Comparison of ENCODE assay signal across 1 cellular context in the genomic region with DNA sequence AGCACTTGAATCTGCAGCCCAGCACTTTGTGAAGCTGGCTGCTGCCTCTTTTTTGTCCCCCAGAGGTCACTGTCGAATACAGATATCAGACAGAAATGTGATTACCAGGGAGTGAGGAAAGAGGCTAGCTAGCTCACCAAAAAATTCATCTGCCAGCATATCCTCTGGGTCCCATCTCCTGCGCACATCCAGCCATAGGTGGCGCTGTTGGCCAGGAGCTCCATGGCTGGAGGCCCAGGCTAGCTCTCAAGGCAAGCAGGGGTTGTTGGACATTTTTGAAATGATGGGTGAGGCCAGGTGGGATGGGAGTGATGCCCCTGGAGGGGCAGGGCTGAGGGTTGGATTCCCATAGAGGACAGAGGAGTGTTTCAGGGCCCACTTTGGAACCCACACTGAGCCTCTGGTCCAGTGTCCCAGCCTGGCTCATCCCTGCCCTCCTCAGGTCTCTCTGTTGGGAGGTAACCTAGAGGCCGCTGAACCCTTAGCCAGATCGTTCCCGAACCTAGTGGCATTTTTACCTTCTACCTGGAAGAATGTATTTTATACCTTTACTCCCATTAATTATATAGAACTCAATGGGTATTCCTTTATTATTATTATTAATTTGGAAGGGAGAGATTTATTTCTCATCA.
TF ChIP-seq lines count a peak whose summit lies in the region.

No MANE protein-coding gene starts in this region.

TF ChIP-seq in HepG2, 621 proteins besides CTCF, POLR2A, EP300 and RAD21 (continues in another document):
- TF ChIP-seq ZNF792 (CRISPR knock-in tag; IDR thresholded peaks at IDR 0.05) (no peak), SMAD3 (CRISPR knock-in tag; IDR thresholded peaks at IDR 0.05) (no peak), SALL2 (CRISPR knock-in tag; IDR thresholded peaks at IDR 0.05) (peak; percentile 63; the same call in 1 of the 2 replicates), RNF2 (conservative IDR thresholded peaks at IDR 0.05; ENCODE audit: low read depth) (no peak), ZNF670 (CRISPR knock-in tag; IDR thresholded peaks at IDR 0.05; ENCODE audit: borderline replicate concordance) (no peak), KMT2B (CRISPR knock-in tag; IDR thresholded peaks at IDR 0.05) (no peak), POGZ (CRISPR knock-in tag; IDR thresholded peaks at IDR 0.05) (no peak), ZNF614 (CRISPR knock-in tag; IDR thresholded peaks at IDR 0.05; ENCODE audit: borderline replicate concordance) (0 out of 2 replicates have a peak, but pooled peaks have one; percentile 23), XRCC5 (optimal IDR thresholded peaks at IDR 0.05; ENCODE audit: low read length) (peak; percentile 89), STAG1 (CRISPR knock-in tag; IDR thresholded peaks at IDR 0.05) (peak; percentile 88), LCORL (IDR thresholded peaks at IDR 0.05) (no peak), LCORL (CRISPR knock-in tag; IDR thresholded peaks at IDR 0.05) (0 out of 2 replicates have a peak, but pooled peaks have one; percentile 41), DNMT3B (CRISPR knock-in tag; conservative IDR thresholded peaks at IDR 0.05) (no peak), ZNF768 (CRISPR knock-in tag; IDR thresholded peaks at IDR 0.05) (0 out of 2 replicates have a peak, but pooled peaks have one; percentile 19), YEATS4 (CRISPR knock-in tag; IDR thresholded peaks at IDR 0.05; ENCODE audit: borderline replicate concordance) (peak; percentile 32; the same call in 1 of the 2 replicates), ZFY (CRISPR knock-in tag; IDR thresholded peaks at IDR 0.05) (0 out of 2 replicates have a peak, but pooled peaks have one; percentile 35), ZNF782 (CRISPR knock-in tag; IDR thresholded peaks at IDR 0.05; ENCODE audit: borderline replicate concordance) (0 out of 2 replicates have a peak, but pooled peaks have one; percentile 34), ZNF10 (CRISPR knock-in tag; IDR thresholded peaks at IDR 0.05; ENCODE audit: borderline replicate concordance, low read depth) (no peak), SALL1 (CRISPR knock-in tag; IDR thresholded peaks at IDR 0.05) (peak; percentile 37; the same call in 1 of the 2 replicates), ZNF431 (CRISPR knock-in tag; IDR thresholded peaks at IDR 0.05; ENCODE audit: borderline replicate concordance, low read depth) (no peak), SMC3 (IDR thresholded peaks at IDR 0.05; ENCODE audit: low read length) (peak; percentile 49), DNMT1 (CRISPR knock-in tag; IDR thresholded peaks at IDR 0.05) (0 out of 2 replicates have a peak, but pooled peaks have one; percentile 51), ZNF850 (CRISPR knock-in tag; conservative IDR thresholded peaks at IDR 0.05) (no peak), ZFYVE20 (CRISPR knock-in tag; IDR thresholded peaks at IDR 0.05; ENCODE audit: borderline replicate concordance, low read depth) (no peak), TEAD3 (CRISPR knock-in tag; optimal IDR thresholded peaks at IDR 0.05; ENCODE audit: borderline replicate concordance) (peak; percentile 24), HOXA3 (CRISPR knock-in tag; IDR thresholded peaks at IDR 0.05) (0 out of 2 replicates have a peak, but pooled peaks have one; percentile 21), MAFF (IDR thresholded peaks at IDR 0.05; ENCODE audit: low read depth, low read length) (0 out of 2 replicates have a peak, but pooled peaks have one; percentile 6), FOSL2 (CRISPR knock-in tag; IDR thresholded peaks at IDR 0.05) (peak; percentile 18; the same call in 1 of the 2 replicates), TBP (CRISPR knock-in tag; IDR thresholded peaks at IDR 0.05) (0 out of 2 replicates have a peak, but pooled peaks have one; percentile 22), RBM22 (optimal IDR thresholded peaks at IDR 0.05; ENCODE audit: low read length) (peak; percentile 67), ZFX (CRISPR knock-in tag; IDR thresholded peaks at IDR 0.05; ENCODE audit: low read depth) (peak; percentile 34; the same call in 1 of the 2 replicates), FOXP1 (IDR thresholded peaks at IDR 0.05) (no peak), FOXP1 (CRISPR knock-in tag; IDR thresholded peaks at IDR 0.05) (no peak), ZNF263 (CRISPR knock-in tag; IDR thresholded peaks at IDR 0.05) (0 out of 2 replicates have a peak, but pooled peaks have one; percentile 35), MYC (CRISPR knock-in tag; IDR thresholded peaks at IDR 0.05; ENCODE audit: borderline replicate concordance) (no peak), HHEX (CRISPR knock-in tag; IDR thresholded peaks at IDR 0.05) (no peak)
- TF ChIP-seq, protein P1, sequence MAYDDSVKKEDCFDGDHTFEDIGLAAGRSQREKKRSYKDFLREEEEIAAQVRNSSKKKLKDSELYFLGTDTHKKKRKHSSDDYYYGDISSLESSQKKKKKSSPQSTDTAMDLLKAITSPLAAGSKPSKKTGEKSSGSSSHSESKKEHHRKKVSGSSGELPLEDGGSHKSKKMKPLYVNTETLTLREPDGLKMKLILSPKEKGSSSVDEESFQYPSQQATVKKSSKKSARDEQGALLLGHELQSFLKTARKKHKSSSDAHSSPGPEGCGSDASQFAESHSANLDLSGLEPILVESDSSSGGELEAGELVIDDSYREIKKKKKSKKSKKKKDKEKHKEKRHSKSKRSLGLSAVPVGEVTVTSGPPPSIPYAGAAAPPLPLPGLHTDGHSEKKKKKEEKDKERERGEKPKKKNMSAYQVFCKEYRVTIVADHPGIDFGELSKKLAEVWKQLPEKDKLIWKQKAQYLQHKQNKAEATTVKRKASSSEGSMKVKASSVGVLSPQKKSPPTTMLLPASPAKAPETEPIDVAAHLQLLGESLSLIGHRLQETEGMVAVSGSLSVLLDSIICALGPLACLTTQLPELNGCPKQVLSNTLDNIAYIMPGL (CRISPR knock-in tag; IDR thresholded peaks at IDR 0.05; ENCODE audit: borderline replicate concordance in 1 of 2, low read depth in 1 of 2) = peak in 1 of 2 experiments; percentile 56; a peak in 1 of 4 replicates
- TF ChIP-seq, protein P2, sequence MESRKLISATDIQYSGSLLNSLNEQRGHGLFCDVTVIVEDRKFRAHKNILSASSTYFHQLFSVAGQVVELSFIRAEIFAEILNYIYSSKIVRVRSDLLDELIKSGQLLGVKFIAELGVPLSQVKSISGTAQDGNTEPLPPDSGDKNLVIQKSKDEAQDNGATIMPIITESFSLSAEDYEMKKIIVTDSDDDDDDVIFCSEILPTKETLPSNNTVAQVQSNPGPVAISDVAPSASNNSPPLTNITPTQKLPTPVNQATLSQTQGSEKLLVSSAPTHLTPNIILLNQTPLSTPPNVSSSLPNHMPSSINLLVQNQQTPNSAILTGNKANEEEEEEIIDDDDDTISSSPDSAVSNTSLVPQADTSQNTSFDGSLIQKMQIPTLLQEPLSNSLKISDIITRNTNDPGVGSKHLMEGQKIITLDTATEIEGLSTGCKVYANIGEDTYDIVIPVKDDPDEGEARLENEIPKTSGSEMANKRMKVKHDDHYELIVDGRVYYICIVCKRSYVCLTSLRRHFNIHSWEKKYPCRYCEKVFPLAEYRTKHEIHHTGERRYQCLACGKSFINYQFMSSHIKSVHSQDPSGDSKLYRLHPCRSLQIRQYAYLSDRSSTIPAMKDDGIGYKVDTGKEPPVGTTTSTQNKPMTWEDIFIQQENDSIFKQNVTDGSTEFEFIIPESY (CRISPR knock-in tag; IDR thresholded peaks at IDR 0.05) = peak; percentile 43; the same call in 1 of the 2 replicates
- TF ChIP-seq, protein P3, sequence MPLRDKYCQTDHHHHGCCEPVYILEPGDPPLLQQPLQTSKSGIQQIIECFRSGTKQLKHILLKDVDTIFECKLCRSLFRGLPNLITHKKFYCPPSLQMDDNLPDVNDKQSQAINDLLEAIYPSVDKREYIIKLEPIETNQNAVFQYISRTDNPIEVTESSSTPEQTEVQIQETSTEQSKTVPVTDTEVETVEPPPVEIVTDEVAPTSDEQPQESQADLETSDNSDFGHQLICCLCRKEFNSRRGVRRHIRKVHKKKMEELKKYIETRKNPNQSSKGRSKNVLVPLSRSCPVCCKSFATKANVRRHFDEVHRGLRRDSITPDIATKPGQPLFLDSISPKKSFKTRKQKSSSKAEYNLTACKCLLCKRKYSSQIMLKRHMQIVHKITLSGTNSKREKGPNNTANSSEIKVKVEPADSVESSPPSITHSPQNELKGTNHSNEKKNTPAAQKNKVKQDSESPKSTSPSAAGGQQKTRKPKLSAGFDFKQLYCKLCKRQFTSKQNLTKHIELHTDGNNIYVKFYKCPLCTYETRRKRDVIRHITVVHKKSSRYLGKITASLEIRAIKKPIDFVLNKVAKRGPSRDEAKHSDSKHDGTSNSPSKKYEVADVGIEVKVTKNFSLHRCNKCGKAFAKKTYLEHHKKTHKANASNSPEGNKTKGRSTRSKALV (CRISPR knock-in tag; IDR thresholded peaks at IDR 0.05) = peak; percentile 45; the same call in 1 of the 2 replicates
- TF ChIP-seq, protein P4, sequence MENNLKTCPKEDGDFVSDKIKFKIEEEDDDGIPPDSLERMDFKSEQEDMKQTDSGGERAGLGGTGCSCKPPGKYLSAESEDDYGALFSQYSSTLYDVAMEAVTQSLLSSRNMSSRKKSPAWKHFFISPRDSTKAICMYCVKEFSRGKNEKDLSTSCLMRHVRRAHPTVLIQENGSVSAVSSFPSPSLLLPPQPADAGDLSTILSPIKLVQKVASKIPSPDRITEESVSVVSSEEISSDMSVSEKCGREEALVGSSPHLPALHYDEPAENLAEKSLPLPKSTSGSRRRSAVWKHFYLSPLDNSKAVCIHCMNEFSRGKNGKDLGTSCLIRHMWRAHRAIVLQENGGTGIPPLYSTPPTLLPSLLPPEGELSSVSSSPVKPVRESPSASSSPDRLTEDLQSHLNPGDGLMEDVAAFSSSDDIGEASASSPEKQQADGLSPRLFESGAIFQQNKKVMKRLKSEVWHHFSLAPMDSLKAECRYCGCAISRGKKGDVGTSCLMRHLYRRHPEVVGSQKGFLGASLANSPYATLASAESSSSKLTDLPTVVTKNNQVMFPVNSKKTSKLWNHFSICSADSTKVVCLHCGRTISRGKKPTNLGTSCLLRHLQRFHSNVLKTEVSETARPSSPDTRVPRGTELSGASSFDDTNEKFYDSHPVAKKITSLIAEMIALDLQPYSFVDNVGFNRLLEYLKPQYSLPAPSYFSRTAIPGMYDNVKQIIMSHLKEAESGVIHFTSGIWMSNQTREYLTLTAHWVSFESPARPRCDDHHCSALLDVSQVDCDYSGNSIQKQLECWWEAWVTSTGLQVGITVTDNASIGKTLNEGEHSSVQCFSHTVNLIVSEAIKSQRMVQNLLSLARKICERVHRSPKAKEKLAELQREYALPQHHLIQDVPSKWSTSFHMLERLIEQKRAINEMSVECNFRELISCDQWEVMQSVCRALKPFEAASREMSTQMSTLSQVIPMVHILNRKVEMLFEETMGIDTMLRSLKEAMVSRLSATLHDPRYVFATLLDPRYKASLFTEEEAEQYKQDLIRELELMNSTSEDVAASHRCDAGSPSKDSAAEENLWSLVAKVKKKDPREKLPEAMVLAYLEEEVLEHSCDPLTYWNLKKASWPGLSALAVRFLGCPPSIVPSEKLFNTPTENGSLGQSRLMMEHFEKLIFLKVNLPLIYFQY (CRISPR knock-in tag; IDR thresholded peaks at IDR 0.05; ENCODE audit: borderline replicate concordance) = no peak
- TF ChIP-seq, protein P5, sequence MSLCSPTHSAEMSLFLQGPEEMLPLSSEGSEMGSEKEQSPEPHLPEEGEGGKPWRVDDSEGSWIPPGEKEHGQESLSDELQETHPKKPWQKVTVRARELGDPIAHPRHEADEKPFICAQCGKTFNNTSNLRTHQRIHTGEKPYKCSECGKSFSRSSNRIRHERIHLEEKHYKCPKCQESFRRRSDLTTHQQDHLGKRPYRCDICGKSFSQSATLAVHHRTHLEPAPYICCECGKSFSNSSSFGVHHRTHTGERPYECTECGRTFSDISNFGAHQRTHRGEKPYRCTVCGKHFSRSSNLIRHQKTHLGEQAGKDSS (CRISPR knock-in tag; IDR thresholded peaks at IDR 0.05; ENCODE audit: borderline replicate concordance, low read depth) = 0 out of 2 replicates have a peak, but pooled peaks have one; percentile 48
- TF ChIP-seq, protein P6, sequence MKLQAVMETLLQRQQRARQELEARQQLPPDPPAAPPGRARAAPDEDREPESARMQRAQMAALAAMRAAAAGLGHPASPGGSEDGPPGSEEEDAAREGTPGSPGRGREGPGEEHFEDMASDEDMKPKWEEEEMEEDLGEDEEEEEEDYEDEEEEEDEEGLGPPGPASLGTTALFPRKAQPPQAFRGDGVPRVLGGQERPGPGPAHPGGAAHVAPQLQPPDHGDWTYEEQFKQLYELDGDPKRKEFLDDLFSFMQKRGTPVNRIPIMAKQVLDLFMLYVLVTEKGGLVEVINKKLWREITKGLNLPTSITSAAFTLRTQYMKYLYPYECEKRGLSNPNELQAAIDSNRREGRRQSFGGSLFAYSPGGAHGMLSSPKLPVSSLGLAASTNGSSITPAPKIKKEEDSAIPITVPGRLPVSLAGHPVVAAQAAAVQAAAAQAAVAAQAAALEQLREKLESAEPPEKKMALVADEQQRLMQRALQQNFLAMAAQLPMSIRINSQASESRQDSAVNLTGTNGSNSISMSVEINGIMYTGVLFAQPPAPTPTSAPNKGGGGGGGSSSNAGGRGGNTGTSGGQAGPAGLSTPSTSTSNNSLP (IDR thresholded peaks at IDR 0.05; ENCODE audit: low read depth, low read length) = peak; percentile 66; the same call in 1 of the 2 replicates
- TF ChIP-seq, protein P7, sequence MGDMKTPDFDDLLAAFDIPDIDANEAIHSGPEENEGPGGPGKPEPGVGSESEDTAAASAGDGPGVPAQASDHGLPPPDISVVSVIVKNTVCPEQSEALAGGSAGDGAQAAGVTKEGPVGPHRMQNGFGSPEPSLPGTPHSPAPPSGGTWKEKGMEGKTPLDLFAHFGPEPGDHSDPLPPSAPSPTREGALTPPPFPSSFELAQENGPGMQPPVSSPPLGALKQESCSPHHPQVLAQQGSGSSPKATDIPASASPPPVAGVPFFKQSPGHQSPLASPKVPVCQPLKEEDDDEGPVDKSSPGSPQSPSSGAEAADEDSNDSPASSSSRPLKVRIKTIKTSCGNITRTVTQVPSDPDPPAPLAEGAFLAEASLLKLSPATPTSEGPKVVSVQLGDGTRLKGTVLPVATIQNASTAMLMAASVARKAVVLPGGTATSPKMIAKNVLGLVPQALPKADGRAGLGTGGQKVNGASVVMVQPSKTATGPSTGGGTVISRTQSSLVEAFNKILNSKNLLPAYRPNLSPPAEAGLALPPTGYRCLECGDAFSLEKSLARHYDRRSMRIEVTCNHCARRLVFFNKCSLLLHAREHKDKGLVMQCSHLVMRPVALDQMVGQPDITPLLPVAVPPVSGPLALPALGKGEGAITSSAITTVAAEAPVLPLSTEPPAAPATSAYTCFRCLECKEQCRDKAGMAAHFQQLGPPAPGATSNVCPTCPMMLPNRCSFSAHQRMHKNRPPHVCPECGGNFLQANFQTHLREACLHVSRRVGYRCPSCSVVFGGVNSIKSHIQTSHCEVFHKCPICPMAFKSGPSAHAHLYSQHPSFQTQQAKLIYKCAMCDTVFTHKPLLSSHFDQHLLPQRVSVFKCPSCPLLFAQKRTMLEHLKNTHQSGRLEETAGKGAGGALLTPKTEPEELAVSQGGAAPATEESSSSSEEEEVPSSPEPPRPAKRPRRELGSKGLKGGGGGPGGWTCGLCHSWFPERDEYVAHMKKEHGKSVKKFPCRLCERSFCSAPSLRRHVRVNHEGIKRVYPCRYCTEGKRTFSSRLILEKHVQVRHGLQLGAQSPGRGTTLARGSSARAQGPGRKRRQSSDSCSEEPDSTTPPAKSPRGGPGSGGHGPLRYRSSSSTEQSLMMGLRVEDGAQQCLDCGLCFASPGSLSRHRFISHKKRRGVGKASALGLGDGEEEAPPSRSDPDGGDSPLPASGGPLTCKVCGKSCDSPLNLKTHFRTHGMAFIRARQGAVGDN (CRISPR knock-in tag; IDR thresholded peaks at IDR 0.05) = peak; percentile 33
